Comparison of ENCODE assay signal across 18 cellular contexts in genomic region chr15:66573719-66574641, GRCh38. TPM values are rescaled to one million over a fixed set of nuclear protein-coding genes. Genes with fewer than 3 reads are reported as not detected.
DNase-seq lines count a peak whose midpoint lies in the region; ATAC-seq, FAIRE-seq and TF ChIP-seq lines count a peak whose summit lies in the region.
"Had no signal": no experiment of that assay in that cellular context is flagged by ENCODE, and none has a peak within 500 bp of the region (broad histone marks: within the 10 kb centered on the region; RNA-seq: fewer than 3 reads in every experiment).

No MANE protein-coding gene starts in this region.

- no peaks in the 10 kb centered on the region for H4K20me1 ChIP-seq in GM23248 (ENCODE audit: insufficient read depth)
- H4K20me1 ChIP-seq in HepG2 (ENCODE audit: insufficient read depth, low read length) = no peaks in the 10 kb centered on the region

- POLR2A ChIA-PET in HepG2 (lab: Yijun Ruan, JAX) = no interaction called here

- TF ChIP-seq POLR2A in HepG2 (IDR thresholded peaks at IDR 0.05; ENCODE audit: insufficient read depth in 1 of 2, low read depth in 2 of 2, low read length in 2 of 2) = no peak

- TF ChIP-seq RAD21 in HepG2 (CRISPR knock-in tag; IDR thresholded peaks at IDR 0.05) = no peak

- peak overlapping the region; percentile 42 for H3K9ac ChIP-seq in GM23248
- H3K9ac ChIP-seq in HepG2 (ENCODE audit: insufficient read depth, low read depth, low read length) = no peak overlapping the region

- DNase-seq in AG08395 (ENCODE audit: low spot score) (peak; percentile 87), GM23248 (peak; percentile 82), dedifferentiated amniotic fluid mesenchymal stem cell (ENCODE audit: extremely low spot score) (peak; percentile 78), HepG2 (ENCODE audit: low spot score) (no peak), iPS-NIHi11 (ENCODE audit: low spot score) (no peak), NCI-H2227 treated with DMSO at 0.1 percent for 48 hours (lab: John Stamatoyannopoulos, UW) (no peak)
- no peak for DNase-seq in effector memory CD4-positive, alpha-beta T cell
- DNase-seq: activated CD4-positive, alpha-beta T cell treated with anti-CD3 and anti-CD28 coated beads for 48 hours; BE2C; dermis blood vessel endothelial cell; DMS153; NCI-H2081 treated with DMSO at 0.1 percent for 48 hours; NCI-H774; T-helper 2 cell had no signal

- CTCF ChIA-PET in HepG2 (lab: Yijun Ruan, JAX; ENCODE audit: low intra/inter-chr PET ratio, low total read pairs) = no interaction called here

- peaks cover 16% of the 10 kb centered on the region for H3F3A ChIP-seq in GM23248 (ENCODE audit: insufficient read depth)

- no peaks in the 10 kb centered on the region for H3K27me3 ChIP-seq in GM23248 (replicated peaks; ENCODE audit: insufficient read depth)
- H3K27me3 ChIP-seq in HepG2 (ENCODE audit: control insufficient read depth in 1 of 2, insufficient read depth in 2 of 2, low read length in 2 of 2) = peaks cover 0 to 1% of the 10 kb centered on the region in 2 experiments; a peak in 1 of 5 replicates
- H3K27me3 ChIP-seq in effector memory CD4-positive, alpha-beta T cell (replicated peaks; ENCODE audit: control insufficient read depth, insufficient read depth, low read length, poor library complexity, severe bottlenecking) = no peaks in the 10 kb centered on the region
- H3K27me3 ChIP-seq: BE2C had no signal

- peak overlapping the region; percentile 47 for H2AFZ ChIP-seq in GM23248
- no peak overlapping the region for H2AFZ ChIP-seq in HepG2 (ENCODE audit: low read length)

- WGBS in GM23248 (ENCODE audit: low coverage in 1 of 2, low lambda C conversion rate in 2 of 2, missing lambda C conversion rate in 2 of 2), 2 experiments = 11 to 13% methylated on average over 10 of the region's 10 CpGs
- 30% methylated on average over 8 of the region's 10 CpGs for WGBS in HepG2 (ENCODE audit: low lambda C conversion rate)

- no peaks in the 10 kb centered on the region for H3K79me2 ChIP-seq in GM23248 (ENCODE audit: insufficient read depth)
- H3K79me2 ChIP-seq in HepG2 (ENCODE audit: insufficient read depth, low read length) = no peaks in the 10 kb centered on the region

- no peaks in the 10 kb centered on the region for H3K9me2 ChIP-seq in GM23248 (ENCODE audit: insufficient read depth)

- H3K4me2 ChIP-seq in GM23248 (ENCODE audit: unreplicated experiment) (peak overlapping the region; percentile 64), HepG2 (ENCODE audit: low read depth, low read length) (no peak overlapping the region)

- H3K4me1 ChIP-seq in GM23248 (ENCODE audit: insufficient read depth) (peaks cover 22% of the 10 kb centered on the region), HepG2 (ENCODE audit: insufficient read depth, low read length) (no peaks in the 10 kb centered on the region)
- H3K4me1 ChIP-seq in effector memory CD4-positive, alpha-beta T cell (ENCODE audit: control insufficient read depth, insufficient read depth, low read length, poor library complexity, severe bottlenecking) = no peaks in the 10 kb centered on the region

- H3K27ac ChIP-seq in GM23248 (peak overlapping the region; percentile 74), HepG2 (ENCODE audit: extremely low read length, insufficient read depth, low read length) (no peak overlapping the region)
- H3K27ac ChIP-seq in effector memory CD4-positive, alpha-beta T cell (ENCODE audit: insufficient read depth, low read length, poor library complexity, severe bottlenecking) = no peak overlapping the region

- intact Hi-C loops in HepG2 (cut with micrococcal nuclease; ENCODE audit: unreplicated experiment) = no loop called here

- TF ChIP-seq EP300 in HepG2 (IDR thresholded peaks at IDR 0.05; ENCODE audit: low read depth in 2 of 2, low read length in 2 of 2) (no peak), HepG2 (CRISPR knock-in tag; IDR thresholded peaks at IDR 0.05; ENCODE audit: borderline replicate concordance) (no peak)

- FAIRE-seq in HepG2 (lab: Jason Lieb, UNC) = no peak

- H3K9me3 ChIP-seq in GM23248 (ENCODE audit: low read depth) = no peaks in the 10 kb centered on the region
- H3K9me3 ChIP-seq in HepG2 (ENCODE audit: low read length) = no peaks in the 10 kb centered on the region
- H3K9me3 ChIP-seq in effector memory CD4-positive, alpha-beta T cell (ENCODE audit: control insufficient read depth, low read length) = no peaks in the 10 kb centered on the region
- H3K9me3 ChIP-seq: BE2C had no signal

- H3K36me3 ChIP-seq in GM23248 (ENCODE audit: low read depth) = no peaks in the 10 kb centered on the region
- no peaks in the 10 kb centered on the region for H3K36me3 ChIP-seq in HepG2 (replicated peaks in 1 of 2; ENCODE audit: control insufficient read depth in 1 of 2, insufficient read depth in 2 of 2, low read length in 2 of 2)
- H3K36me3 ChIP-seq in effector memory CD4-positive, alpha-beta T cell (ENCODE audit: control insufficient read depth, insufficient read depth, low read length) = no peaks in the 10 kb centered on the region
- H3K36me3 ChIP-seq: BE2C had no signal

- no peak for TF ChIP-seq CTCF in HepG2 (CRISPR knock-in tag; IDR thresholded peaks at IDR 0.05)

- no peak for ATAC-seq in HepG2
- no peak for ATAC-seq in HG03139 (IDR thresholded peaks at IDR 0.05; ENCODE audit: unreplicated experiment)
- ATAC-seq: activated T-helper 17 cell treated with anti-CD3 and anti-CD28 coated beads, Interleukin-2, amount 50 U/mL, for 72 hours had no signal

- H3K4me3 ChIP-seq in GM23248 = peak overlapping the region; percentile 33; the same call in 1 of the 2 replicates
- no peak overlapping the region for H3K4me3 ChIP-seq in HepG2 (replicated peaks in 1 of 3; ENCODE audit: insufficient read depth in 1 of 3, low read depth in 2 of 3, low read length in 3 of 3)
- no peak overlapping the region for H3K4me3 ChIP-seq in effector memory CD4-positive, alpha-beta T cell (ENCODE audit: insufficient read depth, low read depth, low read length, poor library complexity, severe bottlenecking)

- in situ Hi-C loops in GM23248 (cut with MboI) (no loop called here), HepG2 (cut with HindIII; ENCODE audit: extremely low pct_ligation_motif_present, low pct_unique_long_range_greater_than_20kb) (no loop called here)

- BruUV-seq in HepG2 (replicated peaks; lab: Mats Ljungman, UMichigan) = no TSS peak

TF ChIP-seq in HepG2, 621 proteins besides CTCF, POLR2A, EP300 and RAD21 (continues in another document):
- peak; percentile 39; the same call in 1 of the 2 replicates for TF ChIP-seq MNT (IDR thresholded peaks at IDR 0.05)
- no peak for TF ChIP-seq NBN (conservative IDR thresholded peaks at IDR 0.05)
- no peak for TF ChIP-seq MXD1 (CRISPR knock-in tag; IDR thresholded peaks at IDR 0.05)
- no peak for TF ChIP-seq GATAD2A (CRISPR knock-in tag; IDR thresholded peaks at IDR 0.05)

RNA-seq across cellular contexts. Expression of gene LCTL, which starts 8.2 kb away (rescaled TPM):
- total RNA-seq in GM23248 (2014; rRNA removed; shearing (Covaris generic)) = 1.0 TPM in 1 of 2 replicates, not detected in the other
- 0.28 and 0.68 TPM in 2 replicates for polyA plus RNA-seq in GM23248 (2016; fragmentation: Nextera tagmentation; extraction: Ambion mirVana)
- total RNA-seq in HepG2 (2016; rRNA removed; fragmentation: Illumina TruSeq; extraction: Trizol) = 1.1 and 1.4 TPM in 2 replicates
- 0.09 and 0.20 TPM in 2 replicates for total RNA-seq in HepG2 (2016; cell fraction: cytosol; rRNA removed; fragmentation: Illumina TruSeq; extraction: Trizol; ENCODE audit: low read depth)
- 1.0 and 1.1 TPM in 2 replicates for total RNA-seq in HepG2 (2016; cell fraction: insoluble cytoplasmic fraction; rRNA removed; fragmentation: Illumina TruSeq; extraction: Trizol)
- 0.21 and 0.37 TPM in 2 replicates for total RNA-seq in HepG2 (2016; cell fraction: membrane; rRNA removed; fragmentation: Illumina TruSeq; extraction: Trizol)
- 0.40 and 0.41 TPM in 2 replicates for total RNA-seq in HepG2 (2016; cell fraction: nucleus; rRNA removed; fragmentation: Illumina TruSeq; extraction: Trizol)
- 0.54 and 0.96 TPM in 2 replicates for polyA plus RNA-seq in HepG2 (2011; rRNA removed)
- 1.0 and 1.6 TPM in 2 replicates for polyA plus RNA-seq in HepG2 (2011; cell fraction: cytosol; rRNA removed)
- 0.43 and 0.95 TPM in 2 replicates for polyA plus RNA-seq in HepG2 (2011; cell fraction: nucleus; rRNA removed)
- 0.15 and 0.31 TPM in 2 replicates for polyA plus RNA-seq in HepG2 (2012)
- polyA plus RNA-seq in HepG2 (2016; cell fraction: cytosol; fragmentation: Illumina TruSeq; extraction: Trizol; ENCODE audit: low read depth) = 0.09 and 0.10 TPM in 2 replicates
- polyA plus RNA-seq in HepG2 (2016; cell fraction: insoluble cytoplasmic fraction; fragmentation: Illumina TruSeq; extraction: Trizol; ENCODE audit: low read depth) = 0.98 and 1.1 TPM in 2 replicates
- 0.08 and 0.29 TPM in 2 replicates for polyA plus RNA-seq in HepG2 (2016; cell fraction: membrane; fragmentation: Illumina TruSeq; extraction: Trizol; ENCODE audit: low read depth)
- 0.57 and 0.70 TPM in 2 replicates for polyA plus RNA-seq in HepG2 (2016; cell fraction: nucleus; fragmentation: Illumina TruSeq; extraction: Trizol; ENCODE audit: insufficient read depth, low read depth)
- polyA minus RNA-seq in HepG2 (2011; rRNA and poly(A)+ RNA removed; ENCODE audit: low replicate concordance) = 0.46 TPM in 1 of 2 replicates, not detected in the other
- polyA minus RNA-seq in HepG2 (2011; cell fraction: cytosol; rRNA and poly(A)+ RNA removed) = 0.97 TPM in 1 of 2 replicates, not detected in the other
- polyA minus RNA-seq in HepG2 (2011; cell fraction: nucleus; rRNA and poly(A)+ RNA removed) = 0.37 and 0.64 TPM in 2 replicates
- total RNA-seq: activated T-helper 17 cell treated with anti-CD3 and anti-CD28 coated beads, Interleukin-2, amount 50 U/mL, for 72 hours; dermis blood vessel endothelial cell; osteocyte; subcutaneous adipose tissue had no signal

Comparison
In these comparisons a context has a peak if more than half of its experiments do, and no peak if none do; other contexts are left out.
1. DNase-seq: peak in AG08395 (single experiment), GM23248 (single experiment) and dedifferentiated amniotic fluid mesenchymal stem cell (single experiment); none in HepG2 (single experiment), effector memory CD4-positive, alpha-beta T cell (0 of 3), iPS-NIHi11 (single experiment) and NCI-H2227 treated with DMSO at 0.1 percent for 48 hours (single experiment).